In genomic region chr1:244652699-244653438, GRCh38 we compare ENCODE assay signal across 1 cellular context.
A peak's percentile ranks its signal among the peaks of the same experiment; 100 is the strongest.
TF ChIP-seq lines count a peak whose summit lies in the region.

TSS of gene DESI2 (plus strand) at chr1:244653126. CDS start at chr1:244653314, 188 bp downstream.

TF ChIP-seq in GM12878, 131 proteins besides CTCF, POLR2A, EP300 and RAD21 (continued from another document and continues in another):
- TF ChIP-seq PRDM15 (CRISPR knock-in tag; IDR thresholded peaks at IDR 0.05) (no peak), IKZF1 (conservative IDR thresholded peaks at IDR 0.05) (peak; percentile 99), RELB (IDR thresholded peaks at IDR 0.05; ENCODE audit: low read depth) (no peak), ZBTB40 (IDR thresholded peaks at IDR 0.05; ENCODE audit: borderline replicate concordance) (peak; percentile 69; the same call in 1 of the 2 replicates), CREM (IDR thresholded peaks at IDR 0.05; ENCODE audit: low read depth) (peak; percentile 89), SP1 (IDR thresholded peaks at IDR 0.05; ENCODE audit: low read depth, low read length) (peak; percentile 29), ZSCAN29 (IDR thresholded peaks at IDR 0.05) (peak; percentile 80), MEF2B (IDR thresholded peaks at IDR 0.05; ENCODE audit: partially characterized antibody, poor library complexity, severe bottlenecking) (no peak), MXI1 (IDR thresholded peaks at IDR 0.05; ENCODE audit: low read depth, low read length) (peak; percentile 56; the same call in 1 of the 2 replicates), ZNF24 (IDR thresholded peaks at IDR 0.05) (peak; percentile 49; the same call in 1 of the 2 replicates), DPF2 (IDR thresholded peaks at IDR 0.05) (peak; percentile 88), SPI1 (IDR thresholded peaks at IDR 0.05; ENCODE audit: borderline replicate concordance, insufficient read depth, low read depth, low read length) (0 out of 2 replicates have a peak, but pooled peaks have one; percentile 4), GATAD2B (conservative IDR thresholded peaks at IDR 0.05; ENCODE audit: low read depth) (peak; percentile 84; the same call in 1 of the 2 replicates), SIN3A (IDR thresholded peaks at IDR 0.05; ENCODE audit: low read depth, low read length) (0 out of 2 replicates have a peak, but pooled peaks have one; percentile 25), NKRF (conservative IDR thresholded peaks at IDR 0.05) (peak; percentile 92), CHD2 (IDR thresholded peaks at IDR 0.05; ENCODE audit: borderline replicate concordance, low read depth, low read length) (peak; percentile 71; the same call in 1 of the 2 replicates), NRF1 (conservative IDR thresholded peaks at IDR 0.05; ENCODE audit: low read depth, low read length) (peak; percentile 49; the same call in 1 of the 2 replicates), HCFC1 (IDR thresholded peaks at IDR 0.05; ENCODE audit: low read length) (peak; percentile 98), ZNF622 (IDR thresholded peaks at IDR 0.05) (no peak), IRF4 (IDR thresholded peaks at IDR 0.05; ENCODE audit: low read depth, low read length) (no peak), NFYA (IDR thresholded peaks at IDR 0.05; ENCODE audit: borderline replicate concordance, low read depth, low read length) (no peak), LARP7 (IDR thresholded peaks at IDR 0.05) (peak; percentile 90), NR2F1 (conservative IDR thresholded peaks at IDR 0.05) (peak; percentile 69), YBX1 (IDR thresholded peaks at IDR 0.05) (no peak), PAX8 (IDR thresholded peaks at IDR 0.05) (no peak), SMARCA5 (IDR thresholded peaks at IDR 0.05) (peak; percentile 95), ATF2 (IDR thresholded peaks at IDR 0.05; ENCODE audit: low read length) (no peak), USF2 (IDR thresholded peaks at IDR 0.05; ENCODE audit: borderline replicate concordance, low read depth, low read length) (peak; percentile 21; the same call in 1 of the 2 replicates), TARDBP (IDR thresholded peaks at IDR 0.05; ENCODE audit: borderline replicate concordance) (peak; percentile 79; the same call in 1 of the 2 replicates), IKZF2 (IDR thresholded peaks at IDR 0.05) (no peak)
- TF ChIP-seq, protein P1, sequence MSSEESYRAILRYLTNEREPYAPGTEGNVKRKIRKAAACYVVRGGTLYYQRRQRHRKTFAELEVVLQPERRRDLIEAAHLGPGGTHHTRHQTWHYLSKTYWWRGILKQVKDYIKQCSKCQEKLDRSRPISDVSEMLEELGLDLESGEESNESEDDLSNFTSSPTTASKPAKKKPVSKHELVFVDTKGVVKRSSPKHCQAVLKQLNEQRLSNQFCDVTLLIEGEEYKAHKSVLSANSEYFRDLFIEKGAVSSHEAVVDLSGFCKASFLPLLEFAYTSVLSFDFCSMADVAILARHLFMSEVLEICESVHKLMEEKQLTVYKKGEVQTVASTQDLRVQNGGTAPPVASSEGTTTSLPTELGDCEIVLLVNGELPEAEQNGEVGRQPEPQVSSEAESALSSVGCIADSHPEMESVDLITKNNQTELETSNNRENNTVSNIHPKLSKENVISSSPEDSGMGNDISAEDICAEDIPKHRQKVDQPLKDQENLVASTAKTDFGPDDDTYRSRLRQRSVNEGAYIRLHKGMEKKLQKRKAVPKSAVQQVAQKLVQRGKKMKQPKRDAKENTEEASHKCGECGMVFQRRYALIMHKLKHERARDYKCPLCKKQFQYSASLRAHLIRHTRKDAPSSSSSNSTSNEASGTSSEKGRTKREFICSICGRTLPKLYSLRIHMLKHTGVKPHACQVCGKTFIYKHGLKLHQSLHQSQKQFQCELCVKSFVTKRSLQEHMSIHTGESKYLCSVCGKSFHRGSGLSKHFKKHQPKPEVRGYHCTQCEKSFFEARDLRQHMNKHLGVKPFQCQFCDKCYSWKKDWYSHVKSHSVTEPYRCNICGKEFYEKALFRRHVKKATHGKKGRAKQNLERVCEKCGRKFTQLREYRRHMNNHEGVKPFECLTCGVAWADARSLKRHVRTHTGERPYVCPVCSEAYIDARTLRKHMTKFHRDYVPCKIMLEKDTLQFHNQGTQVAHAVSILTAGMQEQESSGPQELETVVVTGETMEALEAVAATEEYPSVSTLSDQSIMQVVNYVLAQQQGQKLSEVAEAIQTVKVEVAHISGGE (CRISPR knock-in tag; IDR thresholded peaks at IDR 0.05): no peak
- TF ChIP-seq, protein P2, sequence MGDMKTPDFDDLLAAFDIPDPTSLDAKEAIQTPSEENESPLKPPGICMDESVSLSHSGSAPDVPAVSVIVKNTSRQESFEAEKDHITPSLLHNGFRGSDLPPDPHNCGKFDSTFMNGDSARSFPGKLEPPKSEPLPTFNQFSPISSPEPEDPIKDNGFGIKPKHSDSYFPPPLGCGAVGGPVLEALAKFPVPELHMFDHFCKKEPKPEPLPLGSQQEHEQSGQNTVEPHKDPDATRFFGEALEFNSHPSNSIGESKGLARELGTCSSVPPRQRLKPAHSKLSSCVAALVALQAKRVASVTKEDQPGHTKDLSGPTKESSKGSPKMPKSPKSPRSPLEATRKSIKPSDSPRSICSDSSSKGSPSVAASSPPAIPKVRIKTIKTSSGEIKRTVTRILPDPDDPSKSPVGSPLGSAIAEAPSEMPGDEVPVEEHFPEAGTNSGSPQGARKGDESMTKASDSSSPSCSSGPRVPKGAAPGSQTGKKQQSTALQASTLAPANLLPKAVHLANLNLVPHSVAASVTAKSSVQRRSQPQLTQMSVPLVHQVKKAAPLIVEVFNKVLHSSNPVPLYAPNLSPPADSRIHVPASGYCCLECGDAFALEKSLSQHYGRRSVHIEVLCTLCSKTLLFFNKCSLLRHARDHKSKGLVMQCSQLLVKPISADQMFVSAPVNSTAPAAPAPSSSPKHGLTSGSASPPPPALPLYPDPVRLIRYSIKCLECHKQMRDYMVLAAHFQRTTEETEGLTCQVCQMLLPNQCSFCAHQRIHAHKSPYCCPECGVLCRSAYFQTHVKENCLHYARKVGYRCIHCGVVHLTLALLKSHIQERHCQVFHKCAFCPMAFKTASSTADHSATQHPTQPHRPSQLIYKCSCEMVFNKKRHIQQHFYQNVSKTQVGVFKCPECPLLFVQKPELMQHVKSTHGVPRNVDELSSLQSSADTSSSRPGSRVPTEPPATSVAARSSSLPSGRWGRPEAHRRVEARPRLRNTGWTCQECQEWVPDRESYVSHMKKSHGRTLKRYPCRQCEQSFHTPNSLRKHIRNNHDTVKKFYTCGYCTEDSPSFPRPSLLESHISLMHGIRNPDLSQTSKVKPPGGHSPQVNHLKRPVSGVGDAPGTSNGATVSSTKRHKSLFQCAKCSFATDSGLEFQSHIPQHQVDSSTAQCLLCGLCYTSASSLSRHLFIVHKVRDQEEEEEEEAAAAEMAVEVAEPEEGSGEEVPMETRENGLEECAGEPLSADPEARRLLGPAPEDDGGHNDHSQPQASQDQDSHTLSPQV (IDR thresholded peaks at IDR 0.05): peak; percentile 41; the same call in 1 of the 2 replicates
- TF ChIP-seq, protein P3, sequence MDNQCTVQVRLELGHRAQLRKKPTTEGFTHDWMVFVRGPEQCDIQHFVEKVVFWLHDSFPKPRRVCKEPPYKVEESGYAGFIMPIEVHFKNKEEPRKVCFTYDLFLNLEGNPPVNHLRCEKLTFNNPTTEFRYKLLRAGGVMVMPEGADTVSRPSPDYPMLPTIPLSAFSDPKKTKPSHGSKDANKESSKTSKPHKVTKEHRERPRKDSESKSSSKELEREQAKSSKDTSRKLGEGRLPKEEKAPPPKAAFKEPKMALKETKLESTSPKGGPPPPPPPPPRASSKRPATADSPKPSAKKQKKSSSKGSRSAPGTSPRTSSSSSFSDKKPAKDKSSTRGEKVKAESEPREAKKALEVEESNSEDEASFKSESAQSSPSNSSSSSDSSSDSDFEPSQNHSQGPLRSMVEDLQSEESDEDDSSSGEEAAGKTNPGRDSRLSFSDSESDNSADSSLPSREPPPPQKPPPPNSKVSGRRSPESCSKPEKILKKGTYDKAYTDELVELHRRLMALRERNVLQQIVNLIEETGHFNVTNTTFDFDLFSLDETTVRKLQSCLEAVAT (IDR thresholded peaks at IDR 0.05): no peak
